ENCODE assay signal across 13 cellular contexts in genomic region chr18:80200932-80201672, GRCh38. TPM values are rescaled to one million over a fixed set of nuclear protein-coding genes. Genes with fewer than 3 reads are reported as not detected.
DNase-seq lines count a peak whose midpoint lies in the region; ATAC-seq, FAIRE-seq and TF ChIP-seq lines count a peak whose summit lies in the region.
"Had no signal": no experiment of that assay in that cellular context is flagged by ENCODE, and none has a peak within 500 bp of the region (broad histone marks: within the 10 kb centered on the region; RNA-seq: fewer than 3 reads in every experiment).

No MANE protein-coding gene starts in this region.

- H3K27ac ChIP-seq in liver (ENCODE audit: low read depth in 1 of 2, low read length in 2 of 2) (peak overlapping the region; percentile 4 to 23), HepG2 (ENCODE audit: extremely low read length, insufficient read depth, low read length) (no peak overlapping the region), SJCRH30 (no peak overlapping the region; the same call in 1 of the 2 replicates), right lobe of liver (peak overlapping the region in 1 of 3 donors; percentile 8), RWPE1 (no peak overlapping the region)
- H3K27ac ChIP-seq: thoracic aorta had no signal

- no peak overlapping the region for H3K4me2 ChIP-seq in HepG2 (ENCODE audit: low read depth, low read length)

- ATAC-seq in HepG2, result no peak; the same call in 2 of the 3 replicates
- peak; percentile 29 to 56 (median 48) for ATAC-seq in right lobe of liver
- no peak for ATAC-seq in HG02610 (IDR thresholded peaks at IDR 0.05; ENCODE audit: unreplicated experiment)
- no peak for ATAC-seq in HG02885 (IDR thresholded peaks at IDR 0.05; ENCODE audit: poor library complexity, unreplicated experiment)

- TF ChIP-seq EP300 in HepG2 (IDR thresholded peaks at IDR 0.05; ENCODE audit: low read depth in 2 of 2, low read length in 2 of 2) (no peak), HepG2 (CRISPR knock-in tag; IDR thresholded peaks at IDR 0.05; ENCODE audit: borderline replicate concordance) (no peak)

- no peaks in the 10 kb centered on the region for H4K20me1 ChIP-seq in HepG2 (ENCODE audit: insufficient read depth, low read length)

- TF ChIP-seq POLR2A in HepG2 (IDR thresholded peaks at IDR 0.05; ENCODE audit: insufficient read depth in 1 of 2, low read depth in 2 of 2, low read length in 2 of 2), result no peak
- TF ChIP-seq POLR2A in right lobe of liver (IDR thresholded peaks at IDR 0.05), result no peak

- no peak overlapping the region for H2AFZ ChIP-seq in HepG2 (ENCODE audit: low read length)

- 68% methylated on average over 17 of the region's 17 CpGs for WGBS in liver
- 82% methylated on average over 11 of the region's 17 CpGs for WGBS in HepG2 (ENCODE audit: low lambda C conversion rate)
- 63% methylated on average over 8 of the region's 17 CpGs for WGBS in right lobe of liver (ENCODE audit: insufficient coverage, low coverage, low lambda C conversion rate, missing lambda C conversion rate)

- H3K9ac ChIP-seq in liver (ENCODE audit: low read depth in 1 of 2, low read length in 2 of 2), result no peak overlapping the region
- H3K9ac ChIP-seq in HepG2 (ENCODE audit: insufficient read depth, low read depth, low read length), result no peak overlapping the region

- POLR2A ChIA-PET in HepG2 (lab: Yijun Ruan, JAX) (interaction anchor here (0.9 kb wide), 1 partner anchor 57 kb away, joined by 4 read pairs; no protein-coding TSS in a partner anchor), RWPE1 (lab: Yijun Ruan, JAX; ENCODE audit: low non-redundant PET) (no interaction called here)

- H3K36me3 ChIP-seq in liver (ENCODE audit: control insufficient read depth in 4 of 4, insufficient read depth in 3 of 4, low read depth in 1 of 4, low read length in 3 of 4) (no peaks in the 10 kb centered on the region), HepG2 (replicated peaks in 1 of 2; ENCODE audit: control insufficient read depth in 1 of 2, insufficient read depth in 2 of 2, low read length in 2 of 2) (no peaks in the 10 kb centered on the region), SJCRH30 (no peaks in the 10 kb centered on the region), right lobe of liver (no peaks in the 10 kb centered on the region)
- H3K36me3 ChIP-seq: thoracic aorta had no signal

- H3K9me3 ChIP-seq in liver (ENCODE audit: control insufficient read depth in 4 of 4, low read length in 3 of 4) (no peaks in the 10 kb centered on the region), HepG2 (ENCODE audit: low read length) (no peaks in the 10 kb centered on the region), SJCRH30 (replicated peaks) (no peaks in the 10 kb centered on the region), right lobe of liver (no peaks in the 10 kb centered on the region)
- H3K9me3 ChIP-seq: Caco-2, thoracic aorta had no signal

- H3K27me3 ChIP-seq in liver (ENCODE audit: control insufficient read depth in 4 of 4, insufficient read depth in 4 of 4, low read length in 3 of 4) (no peaks in the 10 kb centered on the region), HepG2 (ENCODE audit: control insufficient read depth in 1 of 2, insufficient read depth in 2 of 2, low read length in 2 of 2) (no peaks in the 10 kb centered on the region), SJCRH30 (no peaks in the 10 kb centered on the region), right lobe of liver (no peaks in the 10 kb centered on the region)

- intact Hi-C loops in HepG2 (cut with micrococcal nuclease; ENCODE audit: unreplicated experiment), result loop anchor here (1.0 kb wide), 2 partner anchors 44 to 46 kb away; partner anchors contain the start of gene PARD6G
- intact Hi-C loops in right lobe of liver (cut with DNase I), result no loop called here

- no peak for DNase-seq in HepG2 (ENCODE audit: low spot score)
- peak; percentile 47 to 63 for DNase-seq in SJCRH30
- DNase-seq in right lobe of liver, result no peak
- no peak for DNase-seq in D341Med (ENCODE audit: low spot score)
- DNase-seq in RWPE1 (ENCODE audit: low spot score), result no peak
- DNase-seq: amniotic stem cell; effector CD4-positive, alpha-beta T cell; T-helper 9 cell had no signal

- BruUV-seq in HepG2 (replicated peaks; lab: Mats Ljungman, UMichigan), result no TSS peak

- no peak for FAIRE-seq in HepG2 (lab: Jason Lieb, UNC)

- H3K4me3 ChIP-seq in liver (ENCODE audit: low read depth in 1 of 3, low read length in 3 of 3) (no peak overlapping the region), HepG2 (replicated peaks in 1 of 3; ENCODE audit: insufficient read depth in 1 of 3, low read depth in 2 of 3, low read length in 3 of 3) (no peak overlapping the region), SJCRH30 (no peak overlapping the region), right lobe of liver (no peak overlapping the region)
- H3K4me3 ChIP-seq: thoracic aorta had no signal

- H3K4me1 ChIP-seq in liver (ENCODE audit: control insufficient read depth in 4 of 4, insufficient read depth in 4 of 4, low read length in 3 of 4), result peaks cover 0 to 6% (median 0%) of the 10 kb centered on the region in 4 donors
- peaks cover 15% of the 10 kb centered on the region for H3K4me1 ChIP-seq in HepG2 (ENCODE audit: insufficient read depth, low read length)
- peaks cover 10% of the 10 kb centered on the region; the same call in 1 of the 2 replicates for H3K4me1 ChIP-seq in SJCRH30
- no peaks in the 10 kb centered on the region for H3K4me1 ChIP-seq in right lobe of liver
- H3K4me1 ChIP-seq: Caco-2 had no signal

- no peaks in the 10 kb centered on the region for H3K79me2 ChIP-seq in HepG2 (ENCODE audit: insufficient read depth, low read length)

- in situ Hi-C loops in HepG2 (cut with HindIII; ENCODE audit: extremely low pct_ligation_motif_present, low pct_unique_long_range_greater_than_20kb), result no loop called here

- CTCF ChIA-PET in HepG2 (lab: Yijun Ruan, JAX; ENCODE audit: low intra/inter-chr PET ratio, low total read pairs) (interaction anchor here (1.9 to 2.0 kb wide), 2 partner anchors 30 to 56 kb away, joined by 8 to 19 read pairs; no protein-coding TSS in a partner anchor), RWPE1 (lab: Yijun Ruan, JAX) (no interaction called here)

- no peak for TF ChIP-seq CTCF in liver (IDR thresholded peaks at IDR 0.05; ENCODE audit: low read depth, low read length, missing input control)
- no peak for TF ChIP-seq CTCF in HepG2 (CRISPR knock-in tag; IDR thresholded peaks at IDR 0.05)
- TF ChIP-seq CTCF in right lobe of liver (IDR thresholded peaks at IDR 0.05), result no peak
- TF ChIP-seq CTCF in RWPE1 (conservative IDR thresholded peaks at IDR 0.05; ENCODE audit: low read depth), result no peak

- TF ChIP-seq RAD21 in liver (IDR thresholded peaks at IDR 0.05) (no peak), HepG2 (CRISPR knock-in tag; IDR thresholded peaks at IDR 0.05) (no peak)

TF ChIP-seq in liver, 16 proteins besides CTCF, POLR2A, EP300 and RAD21 (continues in another document):
- TF ChIP-seq RXRA (IDR thresholded peaks at IDR 0.05), result peak in 1 of 2 donors; percentile 21

TF ChIP-seq in HepG2, 621 proteins besides CTCF, POLR2A, EP300 and RAD21 (continues in another document):
- TF ChIP-seq ZNF335 (CRISPR knock-in tag; IDR thresholded peaks at IDR 0.05) (no peak), GTF3A (CRISPR knock-in tag; conservative IDR thresholded peaks at IDR 0.05) (no peak), MEIS2 (CRISPR knock-in tag; IDR thresholded peaks at IDR 0.05) (no peak), SMAD9 (CRISPR knock-in tag; IDR thresholded peaks at IDR 0.05) (no peak), ZNF788 (CRISPR knock-in tag; IDR thresholded peaks at IDR 0.05; ENCODE audit: borderline replicate concordance) (no peak)
- TF ChIP-seq, protein P1, sequence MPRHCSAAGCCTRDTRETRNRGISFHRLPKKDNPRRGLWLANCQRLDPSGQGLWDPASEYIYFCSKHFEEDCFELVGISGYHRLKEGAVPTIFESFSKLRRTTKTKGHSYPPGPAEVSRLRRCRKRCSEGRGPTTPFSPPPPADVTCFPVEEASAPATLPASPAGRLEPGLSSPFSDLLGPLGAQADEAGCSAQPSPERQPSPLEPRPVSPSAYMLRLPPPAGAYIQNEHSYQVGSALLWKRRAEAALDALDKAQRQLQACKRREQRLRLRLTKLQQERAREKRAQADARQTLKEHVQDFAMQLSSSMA (CRISPR knock-in tag; IDR thresholded peaks at IDR 0.05), result no peak

RNA-seq across cellular contexts. Expression of gene PARD6G, which starts 46.2 kb away (rescaled TPM):
- total RNA-seq in liver (1 to 10 TPM; 2.2 to 2.4 TPM), HepG2 (2016; rRNA removed; fragmentation: Illumina TruSeq; extraction: Trizol) (7.2 and 7.4 TPM in 2 replicates), right lobe of liver (1 to 10 TPM; 1.1 to 5.5 (median 2.1) TPM)
- polyA plus RNA-seq in liver (1 to 10 TPM in 1 of 2 donors, under 1 TPM in 1; 0.96 to 1.5 TPM), HepG2 (2011; rRNA removed) (3.6 and 3.9 TPM in 2 replicates)
- total RNA-seq in HepG2 (2016; cell fraction: cytosol; rRNA removed; fragmentation: Illumina TruSeq; extraction: Trizol; ENCODE audit: low read depth), result 7.6 and 9.4 TPM in 2 replicates
- 6.5 and 6.7 TPM in 2 replicates for total RNA-seq in HepG2 (2016; cell fraction: insoluble cytoplasmic fraction; rRNA removed; fragmentation: Illumina TruSeq; extraction: Trizol)
- total RNA-seq in HepG2 (2016; cell fraction: membrane; rRNA removed; fragmentation: Illumina TruSeq; extraction: Trizol), result 12.2 and 12.6 TPM in 2 replicates
- 4.7 and 4.8 TPM in 2 replicates for total RNA-seq in HepG2 (2016; cell fraction: nucleus; rRNA removed; fragmentation: Illumina TruSeq; extraction: Trizol)
- 4.0 and 4.3 TPM in 2 replicates for polyA plus RNA-seq in HepG2 (2011; cell fraction: cytosol; rRNA removed)
- 2.9 and 3.2 TPM in 2 replicates for polyA plus RNA-seq in HepG2 (2011; cell fraction: nucleus; rRNA removed)
- polyA plus RNA-seq in HepG2 (2012), result 5.1 and 5.3 TPM in 2 replicates
- 11.7 and 12.8 TPM in 2 replicates for polyA plus RNA-seq in HepG2 (2016; cell fraction: cytosol; fragmentation: Illumina TruSeq; extraction: Trizol; ENCODE audit: low read depth)
- polyA plus RNA-seq in HepG2 (2016; cell fraction: insoluble cytoplasmic fraction; fragmentation: Illumina TruSeq; extraction: Trizol; ENCODE audit: low read depth), result 9.0 and 9.7 TPM in 2 replicates
- polyA plus RNA-seq in HepG2 (2016; cell fraction: membrane; fragmentation: Illumina TruSeq; extraction: Trizol; ENCODE audit: low read depth), result 9.7 and 12.1 TPM in 2 replicates
- 6.8 and 7.3 TPM in 2 replicates for polyA plus RNA-seq in HepG2 (2016; cell fraction: nucleus; fragmentation: Illumina TruSeq; extraction: Trizol; ENCODE audit: insufficient read depth, low read depth)
- polyA minus RNA-seq in HepG2 (2011; rRNA and poly(A)+ RNA removed; ENCODE audit: low replicate concordance), result 2.0 and 6.8 TPM in 2 replicates
- 5.4 and 5.7 TPM in 2 replicates for polyA minus RNA-seq in HepG2 (2011; cell fraction: cytosol; rRNA and poly(A)+ RNA removed)
- 2.9 and 3.0 TPM in 2 replicates for polyA minus RNA-seq in HepG2 (2011; cell fraction: nucleus; rRNA and poly(A)+ RNA removed)
- 8.2 and 9.1 TPM in 2 replicates for total RNA-seq in SJCRH30 (2014; rRNA removed; shearing (Covaris generic))

Comparison
In these comparisons a context has a peak if more than half of its experiments do, and no peak if none do; other contexts are left out.
1. H3K27ac ChIP-seq: peak in liver (2 of 2); none in HepG2 (single experiment), SJCRH30 (single experiment) and RWPE1 (single experiment).
2. ATAC-seq: peak in right lobe of liver (4 of 4); none in HepG2 (single experiment), HG02610 (single experiment) and HG02885 (single experiment).
3. DNase-seq: peak in SJCRH30 (2 of 2); none in HepG2 (single experiment), right lobe of liver (0 of 3), D341Med (single experiment) and RWPE1 (single experiment).